22 cellular contexts compared by ENCODE assay signal in the genomic region with DNA sequence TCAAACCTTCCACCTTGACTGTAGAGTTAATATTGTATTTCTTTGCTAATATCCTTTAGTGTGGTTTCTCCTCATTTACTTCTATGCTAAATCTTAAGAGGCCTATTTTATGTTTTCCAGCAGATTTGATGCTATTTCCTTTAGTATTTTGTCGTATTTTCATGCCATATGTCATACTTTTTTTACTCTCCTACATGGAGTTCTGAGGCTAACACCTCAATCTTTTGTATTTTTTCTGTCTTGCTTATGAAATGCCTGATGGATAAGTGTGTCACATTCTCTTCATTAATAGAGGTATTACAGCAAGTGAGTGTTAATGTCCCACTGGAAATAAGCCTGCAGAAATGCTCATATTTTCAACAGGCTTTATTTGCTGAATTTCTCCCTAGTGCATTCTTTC.
"Had no signal": no experiment of that assay in that cellular context is flagged by ENCODE, and none has a peak within 500 bp of the region (broad histone marks: within the 10 kb centered on the region; RNA-seq: fewer than 3 reads in every experiment).

No MANE protein-coding gene starts in this region.

- H3K4me1 ChIP-seq: SJSA1 had no signal

- H3K9ac ChIP-seq: SK-N-SH had no signal

- H3K27ac ChIP-seq: HL-60, SJSA1 had no signal

- H3K27me3 ChIP-seq: SJSA1 had no signal

- H3K36me3 ChIP-seq: SJSA1 had no signal

- DNase-seq: KBM-7, MV-4-11, NCI-H1048, NCI-H1105, NCI-H1417, NCI-H1436 treated with DMSO at 0.1 percent for 48 hours, NCI-H1694, NCI-H187 treated with DMSO at 0.1 percent for 48 hours, NCI-H2029 treated with DMSO at 0.1 percent for 48 hours, NCI-H2171 treated with DMSO at 0.1 percent for 48 hours, NCI-H345, NCI-H446 treated with DMSO at 0.1 percent for 48 hours, NCI-H510A treated with DMSO at 0.1 percent for 48 hours, NCI-H526, NCI-H82, Right ventricle myocardium superior, RPMI8226, SIG-M5, SK-N-SH, SW 1271 had no signal

- H3K9me3 ChIP-seq: SJSA1, SK-N-SH had no signal

- H3K4me3 ChIP-seq: SJSA1 had no signal

- H3K4me2 ChIP-seq: SK-N-SH had no signal
